13 cellular contexts compared by ENCODE assay signal in genomic region chr7:100065452-100066186, GRCh38. TPM values are rescaled to one million over a fixed set of nuclear protein-coding genes. Genes with fewer than 3 reads are reported as not detected.
DNase-seq lines count a peak whose midpoint lies in the region; ATAC-seq, FAIRE-seq and TF ChIP-seq lines count a peak whose summit lies in the region.
"Had no signal": no experiment of that assay in that cellular context is flagged by ENCODE, and none has a peak within 500 bp of the region (broad histone marks: within the 10 kb centered on the region; RNA-seq: fewer than 3 reads in every experiment).

No MANE protein-coding gene starts in this region.

- H3K27me3 Mint-ChIP-seq in GM23338 (ENCODE audit: insufficient read depth, low read depth, poor library complexity), result peaks cover 17% of the 10 kb centered on the region

- no peak overlapping the region for H2AFZ ChIP-seq in GM23338

- ATAC-seq in GM23338, result no peak
- peak; percentile 55 to 88 (median 74) for ATAC-seq in heart right ventricle
- ATAC-seq in gastrocnemius medialis, result peak; percentile 54 to 63
- ATAC-seq in stimulated activated effector memory CD8-positive, alpha-beta T cell treated with anti-CD3 and anti-CD28 coated beads, Interleukin-12 subunit alpha, Interleukin-12 subunit beta, amount 100 ng/mL, for 72 hours, result no peak

- H3K4me3 ChIP-seq in GM23338, result no peak overlapping the region
- no peak overlapping the region for H3K4me3 ChIP-seq in adipocyte (ENCODE audit: low read length)
- no peak overlapping the region for H3K4me3 ChIP-seq in heart right ventricle
- no peak overlapping the region for H3K4me3 ChIP-seq in gastrocnemius medialis
- no peak overlapping the region for H3K4me3 ChIP-seq in WERI-Rb-1 (ENCODE audit: low read depth, low read length)
- H3K4me3 ChIP-seq: prostate gland had no signal

- no peak for DNase-seq in GM23338 (ENCODE audit: low spot score)
- DNase-seq in adipocyte (ENCODE audit: low read depth), result peak; percentile 92
- DNase-seq in heart right ventricle, result no peak
- DNase-seq in gastrocnemius medialis, result no peak
- no peak for DNase-seq in NCI-H2227 treated with DMSO at 0.1 percent for 48 hours (lab: John Stamatoyannopoulos, UW)
- DNase-seq in WERI-Rb-1, result no peak
- no peak for DNase-seq in stimulated activated effector memory CD8-positive, alpha-beta T cell treated with anti-CD3 and anti-CD28 coated beads, Interleukin-12 subunit alpha, Interleukin-12 subunit beta, amount 100 ng/mL, for 72 hours (ENCODE audit: low spot score in 2 of 2)
- DNase-seq in urothelium cell line (ENCODE audit: low spot score), result no peak
- DNase-seq: DMS79, NCI-H2029 had no signal

- intact Hi-C loops in heart right ventricle (cut with DNase I) (no loop called here), gastrocnemius medialis (cut with DNase I; ENCODE audit: low total_unique reads) (no loop called here)

- no peaks in the 10 kb centered on the region for H3K4me1 Mint-ChIP-seq in GM23338
- H3K4me1 Mint-ChIP-seq in stimulated activated effector memory CD8-positive, alpha-beta T cell treated with anti-CD3 and anti-CD28 coated beads, Interleukin-12 subunit alpha, Interleukin-12 subunit beta, amount 100 ng/mL, for 72 hours, result no peaks in the 10 kb centered on the region

- peaks cover 27% of the 10 kb centered on the region for H3F3A ChIP-seq in GM23338 (replicated peaks; ENCODE audit: low read depth)

- H3K9me3 ChIP-seq in adipocyte (ENCODE audit: control insufficient read depth, low read length) (peaks cover 12% of the 10 kb centered on the region), heart right ventricle (peaks cover 0 to 17% (median 8%) of the 10 kb centered on the region in 11 donors), gastrocnemius medialis (peaks cover 0 to 8% (median 0%) of the 10 kb centered on the region in 3 donors), WERI-Rb-1 (ENCODE audit: severe bottlenecking) (peaks cover 5% of the 10 kb centered on the region)
- H3K9me3 ChIP-seq: prostate gland had no signal

- in situ Hi-C loops in gastrocnemius medialis (cut with MboI; ENCODE audit: low sequenced_read_pairs in 4 of 4), result no loop called here

- no peaks in the 10 kb centered on the region for H3K9me2 ChIP-seq in GM23338 (ENCODE audit: insufficient read depth)

- no peak for FAIRE-seq in urothelium cell line (lab: Jason Lieb, UNC)
- FAIRE-seq: islet of Langerhans, RCC 7860 had no signal

- TF ChIP-seq CTCF in GM23338 (conservative IDR thresholded peaks at IDR 0.05; ENCODE audit: low read depth in 2 of 2), result no peak
- TF ChIP-seq CTCF in heart right ventricle (IDR thresholded peaks at IDR 0.05), result no peak
- no peak for TF ChIP-seq CTCF in gastrocnemius medialis (IDR thresholded peaks at IDR 0.05 in 4 of 5, conservative IDR thresholded peaks at IDR 0.05 in 1 of 5)
- TF ChIP-seq CTCF in WERI-Rb-1 (IDR thresholded peaks at IDR 0.05; ENCODE audit: low read depth, low read length), result no peak

- WGBS in heart right ventricle, 2 donors, result 33 to 35% methylated on average over 8 of the region's 8 CpGs

- peaks cover 4% of the 10 kb centered on the region; the same call in 1 of the 2 replicates for H3K79me2 ChIP-seq in GM23338 (replicated peaks; ENCODE audit: insufficient read depth)

- H3K4me3 Mint-ChIP-seq in GM23338, result no peak overlapping the region
- H3K4me3 Mint-ChIP-seq in stimulated activated effector memory CD8-positive, alpha-beta T cell treated with anti-CD3 and anti-CD28 coated beads, Interleukin-12 subunit alpha, Interleukin-12 subunit beta, amount 100 ng/mL, for 72 hours, result no peak overlapping the region

- H3K27ac ChIP-seq in GM23338 (ENCODE audit: low read depth) (no peak overlapping the region), heart right ventricle (peak overlapping the region; percentile 17 to 65 (median 40)), gastrocnemius medialis (peak overlapping the region in 1 of 4 donors; percentile 44), WERI-Rb-1 (no peak overlapping the region)

- H3K9ac ChIP-seq in adipocyte (ENCODE audit: low read length), result no peak overlapping the region

- peaks cover 90% of the 10 kb centered on the region for H3K36me3 Mint-ChIP-seq in GM23338 (ENCODE audit: low read depth)
- H3K36me3 Mint-ChIP-seq in stimulated activated effector memory CD8-positive, alpha-beta T cell treated with anti-CD3 and anti-CD28 coated beads, Interleukin-12 subunit alpha, Interleukin-12 subunit beta, amount 100 ng/mL, for 72 hours, result peaks cover 55% of the 10 kb centered on the region

- H3K27ac Mint-ChIP-seq in GM23338, result no peak overlapping the region
- no peak overlapping the region for H3K27ac Mint-ChIP-seq in stimulated activated effector memory CD8-positive, alpha-beta T cell treated with anti-CD3 and anti-CD28 coated beads, Interleukin-12 subunit alpha, Interleukin-12 subunit beta, amount 100 ng/mL, for 72 hours

- no peak for TF ChIP-seq POLR2A in gastrocnemius medialis (IDR thresholded peaks at IDR 0.05)

- H3K9me3 Mint-ChIP-seq in GM23338, result peaks cover 24% of the 10 kb centered on the region
- H3K9me3 Mint-ChIP-seq in stimulated activated effector memory CD8-positive, alpha-beta T cell treated with anti-CD3 and anti-CD28 coated beads, Interleukin-12 subunit alpha, Interleukin-12 subunit beta, amount 100 ng/mL, for 72 hours, result peaks cover 2% of the 10 kb centered on the region

- 0 out of 2 replicates have a peak, but pooled peaks cover 3% of the 10 kb centered on the region for H3K27me3 ChIP-seq in GM23338 (ENCODE audit: insufficient read depth)
- H3K27me3 ChIP-seq in adipocyte (replicated peaks; ENCODE audit: control insufficient read depth, insufficient read depth, low read length), result no peaks in the 10 kb centered on the region
- H3K27me3 ChIP-seq in heart right ventricle, result no peaks in the 10 kb centered on the region
- no peaks in the 10 kb centered on the region for H3K27me3 ChIP-seq in gastrocnemius medialis
- H3K27me3 ChIP-seq in WERI-Rb-1 (ENCODE audit: insufficient read depth, low read depth, severe bottlenecking), result no peaks in the 10 kb centered on the region

- no peak overlapping the region for H3K4me2 ChIP-seq in GM23338

- peaks cover 28% of the 10 kb centered on the region for H3K36me3 ChIP-seq in GM23338 (ENCODE audit: insufficient read depth)
- peaks cover 49% of the 10 kb centered on the region for H3K36me3 ChIP-seq in adipocyte (ENCODE audit: control insufficient read depth, insufficient read depth, low read length, severe bottlenecking)
- peaks cover 11 to 83% (median 43%) of the 10 kb centered on the region in 9 donors for H3K36me3 ChIP-seq in heart right ventricle
- peaks cover under 1 to 61% of the 10 kb centered on the region in 2 donors for H3K36me3 ChIP-seq in gastrocnemius medialis
- H3K36me3 ChIP-seq in WERI-Rb-1, result peaks cover 67% of the 10 kb centered on the region

- peaks cover 6% of the 10 kb centered on the region for H4K20me1 ChIP-seq in GM23338 (replicated peaks; ENCODE audit: insufficient read depth)

- H3K4me1 ChIP-seq in GM23338 (ENCODE audit: insufficient read depth), result no peaks in the 10 kb centered on the region
- peaks cover 11% of the 10 kb centered on the region for H3K4me1 ChIP-seq in adipocyte (ENCODE audit: control insufficient read depth, insufficient read depth, low read length)
- peaks cover 0 to 15% (median 12%) of the 10 kb centered on the region in 9 donors for H3K4me1 ChIP-seq in heart right ventricle
- H3K4me1 ChIP-seq in gastrocnemius medialis, result peaks cover 0 to 4% of the 10 kb centered on the region in 2 donors
- H3K4me1 ChIP-seq: prostate gland had no signal

TF ChIP-seq in GM23338, 12 proteins besides CTCF, POLR2A, EP300 and RAD21:
- TF ChIP-seq POLR2AphosphoS5 (IDR thresholded peaks at IDR 0.05; ENCODE audit: low read depth) (0 out of 2 replicates have a peak, but pooled peaks have one; percentile 31), STAT1 (IDR thresholded peaks at IDR 0.05; ENCODE audit: unreplicated experiment) (no peak)

RNA-seq across cellular contexts. Expression of gene ZNF3, which starts 15.9 kb away (rescaled TPM):
- total RNA-seq in GM23338 (2014; rRNA removed; shearing (Covaris generic)), result 40.8 and 48.9 TPM in 2 replicates
- polyA plus RNA-seq in GM23338 (2016; fragmentation: Nextera tagmentation; extraction: Ambion mirVana), result 22.6 and 23.4 TPM in 2 replicates
- 10 to 100 TPM; 14.1 to 17.8 (median 15.3) TPM for total RNA-seq in heart right ventricle
- polyA plus RNA-seq in heart right ventricle, result 10 to 100 TPM in 1 of 2 donors, 1 to 10 TPM in 1; 9.0 to 17.7 TPM
- total RNA-seq in gastrocnemius medialis, result 10 to 100 TPM; 11.2 to 19.2 (median 16.1) TPM

RNA-seq across cellular contexts. Expression of gene ZSCAN21, which starts 16.0 kb away (rescaled TPM):
- 21.8 and 24.8 TPM in 2 replicates for total RNA-seq in GM23338 (2014; rRNA removed; shearing (Covaris generic))
- polyA plus RNA-seq in GM23338 (2016; fragmentation: Nextera tagmentation; extraction: Ambion mirVana) (15.4 and 15.7 TPM in 2 replicates), heart right ventricle (1 to 10 TPM; 5.8 to 8.3 TPM)
- total RNA-seq in heart right ventricle (1 to 10 TPM; 5.4 to 10.0 (median 6.9) TPM), gastrocnemius medialis (10 to 100 TPM; 14.4 to 26.4 (median 22.3) TPM)

RNA-seq across cellular contexts. Expression of gene COPS6, which starts 23.1 kb away (rescaled TPM):
- 89.8 and 104 TPM in 2 replicates for total RNA-seq in GM23338 (2014; rRNA removed; shearing (Covaris generic))
- polyA plus RNA-seq in GM23338 (2016; fragmentation: Nextera tagmentation; extraction: Ambion mirVana), result 191 and 198 TPM in 2 replicates
- total RNA-seq in heart right ventricle, result 100 to 1,000 TPM; 106 to 130 (median 113) TPM
- 100 to 1,000 TPM; 121 to 135 TPM for polyA plus RNA-seq in heart right ventricle
- 10 to 100 TPM; 32.6 to 57.9 (median 39.4) TPM for total RNA-seq in gastrocnemius medialis

RNA-seq across cellular contexts. Expression of gene MCM7, which starts 35.6 kb away (rescaled TPM):
- 285 TPM in 2 replicates for total RNA-seq in GM23338 (2014; rRNA removed; shearing (Covaris generic))
- 140 and 144 TPM in 2 replicates for polyA plus RNA-seq in GM23338 (2016; fragmentation: Nextera tagmentation; extraction: Ambion mirVana)
- 10 to 100 TPM; 11.6 to 30.4 (median 15.5) TPM for total RNA-seq in heart right ventricle
- 10 to 100 TPM; 22.7 to 25.1 TPM for polyA plus RNA-seq in heart right ventricle
- total RNA-seq in gastrocnemius medialis, result 10 to 100 TPM; 23.9 to 45.7 (median 36.1) TPM

RNA-seq across cellular contexts. Expression of gene AP4M1, which starts 35.8 kb away (rescaled TPM):
- 12.2 and 13.3 TPM in 2 replicates for total RNA-seq in GM23338 (2014; rRNA removed; shearing (Covaris generic))
- polyA plus RNA-seq in GM23338 (2016; fragmentation: Nextera tagmentation; extraction: Ambion mirVana) (9.5 and 14.4 TPM in 2 replicates), heart right ventricle (10 to 100 TPM; 15.9 to 20.6 TPM)
- total RNA-seq in heart right ventricle (10 to 100 TPM in 9 of 10 donors, 1 to 10 TPM in 1; 8.4 to 14.4 (median 11.0) TPM), gastrocnemius medialis (10 to 100 TPM in 2 of 4 donors, 1 to 10 TPM in 2; 7.2 to 13.8 (median 10.8) TPM)

Comparison
In these comparisons a context has a peak if more than half of its experiments do, and no peak if none do; other contexts are left out.
1. ATAC-seq: peak in heart right ventricle (8 of 8) and gastrocnemius medialis (2 of 2); none in GM23338 (single experiment) and stimulated activated effector memory CD8-positive, alpha-beta T cell treated with anti-CD3 and anti-CD28 coated beads, Interleukin-12 subunit alpha, Interleukin-12 subunit beta, amount 100 ng/mL, for 72 hours (single experiment).
2. H3K27ac ChIP-seq: peak in heart right ventricle (10 of 10); none in GM23338 (single experiment) and WERI-Rb-1 (single experiment).